In genomic region chr2:203691149-203691548, GRCh38 we compare ENCODE assay signal across 32 cellular contexts. TPM values are rescaled to one million over a fixed set of nuclear protein-coding genes. Genes with fewer than 3 reads are reported as not detected.
DNase-seq lines count a peak whose midpoint lies in the region; ATAC-seq and TF ChIP-seq lines count a peak whose summit lies in the region.
"Had no signal": no experiment of that assay in that cellular context is flagged by ENCODE, and none has a peak within 500 bp of the region (broad histone marks: within the 10 kb centered on the region; RNA-seq: fewer than 3 reads in every experiment).

No MANE protein-coding gene starts in this region.

- H3K9ac ChIP-seq in Karpas-422 (ENCODE audit: low read length) = no peak overlapping the region
- no peak overlapping the region for H3K9ac ChIP-seq in liver (ENCODE audit: low read depth in 1 of 2, low read length in 2 of 2)
- H3K9ac ChIP-seq in PC-3 (ENCODE audit: low read length) = no peak overlapping the region

- TF ChIP-seq POLR2A in gastrocnemius medialis (IDR thresholded peaks at IDR 0.05) = no peak

- H3K4me2 ChIP-seq in Karpas-422 (ENCODE audit: low read depth, low read length, poor library complexity, severe bottlenecking) (no peak overlapping the region), PC-3 (ENCODE audit: low read length) (no peak overlapping the region)
- H3K4me2 ChIP-seq: smooth muscle cell had no signal

- H4K20me1 ChIP-seq in Karpas-422 (ENCODE audit: insufficient read depth, low read depth, low read length) (peaks cover 16% of the 10 kb centered on the region; the same call in 1 of the 2 replicates), PC-3 (ENCODE audit: low read length) (no peaks in the 10 kb centered on the region)

- H3K4me1 Mint-ChIP-seq in activated naive CD8-positive, alpha-beta T cell treated with anti-CD3 and anti-CD28 coated beads for 36 hours = peaks cover 18% of the 10 kb centered on the region
- H3K4me1 Mint-ChIP-seq in mesothelial cell of epicardium = peaks cover 5% of the 10 kb centered on the region
- H3K4me1 Mint-ChIP-seq in activated T-helper 1 cell treated with anti-CD3 and anti-CD28 coated beads, Interleukin-12 subunit alpha, Interleukin-12 subunit beta, Interleukin-2, Interleukin-4 antibody, amounts not matched to agents 30 ng/mL and 10 ng/mL and 1 ng/mL, durations not matched to agents 14 hours and 24 hours and 36 hours (ENCODE audit: low read depth) = peaks cover 14% of the 10 kb centered on the region

- no peak overlapping the region for H3K4me3 Mint-ChIP-seq in activated naive CD8-positive, alpha-beta T cell treated with anti-CD3 and anti-CD28 coated beads for 36 hours
- no peak overlapping the region for H3K4me3 Mint-ChIP-seq in mesothelial cell of epicardium
- H3K4me3 Mint-ChIP-seq in activated T-helper 1 cell treated with anti-CD3 and anti-CD28 coated beads, Interleukin-12 subunit alpha, Interleukin-12 subunit beta, Interleukin-2, Interleukin-4 antibody, amounts not matched to agents 30 ng/mL and 10 ng/mL and 1 ng/mL, durations not matched to agents 14 hours and 24 hours and 36 hours = no peak overlapping the region
- H3K4me3 Mint-ChIP-seq: activated B cell treated with CpG ODN at 0.5 μM for 24 hours; CD4-positive, alpha-beta memory T cell; dendritic cell treated with granulocyte-macrophage colony-stimulating factor and Interleukin-4, amounts not matched to agents 40 ng/mL and 50 ng/mL, for 4 days; H9; memory B cell; naive thymus-derived CD4-positive, alpha-beta T cell had no signal

- H3K36me3 Mint-ChIP-seq in activated naive CD8-positive, alpha-beta T cell treated with anti-CD3 and anti-CD28 coated beads for 36 hours = peaks cover 2% of the 10 kb centered on the region
- no peaks in the 10 kb centered on the region for H3K36me3 Mint-ChIP-seq in mesothelial cell of epicardium
- no peaks in the 10 kb centered on the region for H3K36me3 Mint-ChIP-seq in activated T-helper 1 cell treated with anti-CD3 and anti-CD28 coated beads, Interleukin-12 subunit alpha, Interleukin-12 subunit beta, Interleukin-2, Interleukin-4 antibody, amounts not matched to agents 30 ng/mL and 10 ng/mL and 1 ng/mL, durations not matched to agents 14 hours and 24 hours and 36 hours (ENCODE audit: low read depth)
- H3K36me3 Mint-ChIP-seq: CD4-positive, alpha-beta memory T cell; memory B cell had no signal

- peak in 1 of 2 donors; percentile 37 for TF ChIP-seq RAD21 in liver (IDR thresholded peaks at IDR 0.05)

- CTCF ChIA-PET in PC-3 (lab: Charles Lee) = no interaction called here

- H3K27ac Mint-ChIP-seq in activated naive CD8-positive, alpha-beta T cell treated with anti-CD3 and anti-CD28 coated beads for 36 hours = no peak overlapping the region
- H3K27ac Mint-ChIP-seq in mesothelial cell of epicardium = no peak overlapping the region
- no peak overlapping the region for H3K27ac Mint-ChIP-seq in activated T-helper 1 cell treated with anti-CD3 and anti-CD28 coated beads, Interleukin-12 subunit alpha, Interleukin-12 subunit beta, Interleukin-2, Interleukin-4 antibody, amounts not matched to agents 30 ng/mL and 10 ng/mL and 1 ng/mL, durations not matched to agents 14 hours and 24 hours and 36 hours
- H3K27ac Mint-ChIP-seq: activated B cell treated with CpG ODN at 0.5 μM for 24 hours; CD4-positive, alpha-beta memory T cell; dendritic cell treated with granulocyte-macrophage colony-stimulating factor and Interleukin-4, amounts not matched to agents 40 ng/mL and 50 ng/mL, for 4 days; H9; memory B cell had no signal

- H3K79me2 ChIP-seq in Karpas-422 (ENCODE audit: low read length) (no peaks in the 10 kb centered on the region), PC-3 (ENCODE audit: low read length) (no peaks in the 10 kb centered on the region)

- H3K27me3 ChIP-seq in Karpas-422 (ENCODE audit: low read length) (no peaks in the 10 kb centered on the region), liver (ENCODE audit: control insufficient read depth in 4 of 4, insufficient read depth in 4 of 4, low read length in 3 of 4) (no peaks in the 10 kb centered on the region), gastrocnemius medialis (no peaks in the 10 kb centered on the region), PC-3 (ENCODE audit: low read length) (no peaks in the 10 kb centered on the region)

- H3K27ac ChIP-seq in Karpas-422 (ENCODE audit: low read length) (no peak overlapping the region), liver (ENCODE audit: low read depth in 1 of 2, low read length in 2 of 2) (peak overlapping the region; percentile 0 to 62), gastrocnemius medialis (peak overlapping the region; percentile 6 to 72 (median 67)), PC-3 (ENCODE audit: low read length) (no peak overlapping the region)
- H3K27ac ChIP-seq: thoracic aorta had no signal

- no peaks in the 10 kb centered on the region for H3K36me3 ChIP-seq in Karpas-422 (ENCODE audit: insufficient read depth, low read length)
- no peaks in the 10 kb centered on the region for H3K36me3 ChIP-seq in liver (ENCODE audit: control insufficient read depth in 4 of 4, insufficient read depth in 3 of 4, low read depth in 1 of 4, low read length in 3 of 4)
- H3K36me3 ChIP-seq in gastrocnemius medialis = no peaks in the 10 kb centered on the region
- H3K36me3 ChIP-seq in PC-3 (ENCODE audit: low read depth, low read length) = no peaks in the 10 kb centered on the region
- H3K36me3 ChIP-seq: thoracic aorta had no signal

- H3K9me3 Mint-ChIP-seq in activated naive CD8-positive, alpha-beta T cell treated with anti-CD3 and anti-CD28 coated beads for 36 hours = no peaks in the 10 kb centered on the region
- H3K9me3 Mint-ChIP-seq in mesothelial cell of epicardium = no peaks in the 10 kb centered on the region
- no peaks in the 10 kb centered on the region for H3K9me3 Mint-ChIP-seq in activated T-helper 1 cell treated with anti-CD3 and anti-CD28 coated beads, Interleukin-12 subunit alpha, Interleukin-12 subunit beta, Interleukin-2, Interleukin-4 antibody, amounts not matched to agents 30 ng/mL and 10 ng/mL and 1 ng/mL, durations not matched to agents 14 hours and 24 hours and 36 hours
- H3K9me3 Mint-ChIP-seq: dendritic cell treated with granulocyte-macrophage colony-stimulating factor and Interleukin-4, amounts not matched to agents 40 ng/mL and 50 ng/mL, for 4 days; H9 had no signal

- H3K4me3 ChIP-seq in Karpas-422 (ENCODE audit: low read length) (no peak overlapping the region), liver (ENCODE audit: low read depth in 1 of 3, low read length in 3 of 3) (no peak overlapping the region), gastrocnemius medialis (no peak overlapping the region), PC-3 (ENCODE audit: low read length) (no peak overlapping the region)
- H3K4me3 ChIP-seq: smooth muscle cell, thoracic aorta had no signal

- no peak overlapping the region for H2AFZ ChIP-seq in Karpas-422 (ENCODE audit: low read length)
- H2AFZ ChIP-seq in PC-3 (ENCODE audit: low read length) = no peak overlapping the region

- no peaks in the 10 kb centered on the region for H3K9me2 ChIP-seq in Karpas-422 (replicated peaks; ENCODE audit: insufficient read depth, low read length)
- H3K9me2 ChIP-seq in PC-3 (replicated peaks; ENCODE audit: low read length) = no peaks in the 10 kb centered on the region

- TF ChIP-seq CTCF in liver (IDR thresholded peaks at IDR 0.05; ENCODE audit: low read depth, low read length, missing input control) = no peak
- TF ChIP-seq CTCF in gastrocnemius medialis (IDR thresholded peaks at IDR 0.05 in 4 of 5, conservative IDR thresholded peaks at IDR 0.05 in 1 of 5) = no peak
- TF ChIP-seq CTCF in PC-3 (conservative IDR thresholded peaks at IDR 0.05; ENCODE audit: low read depth, low read length) = no peak
- no peak for TF ChIP-seq CTCF in mesothelial cell of epicardium (IDR thresholded peaks at IDR 0.05; ENCODE audit: unreplicated experiment)

- peak; percentile 2 for DNase-seq in Karpas-422
- peak; percentile 55 for DNase-seq in dermis blood vessel endothelial cell
- no peak for DNase-seq in gastrocnemius medialis
- DNase-seq in PC-3 = no peak
- DNase-seq in activated naive CD8-positive, alpha-beta T cell treated with anti-CD3 and anti-CD28 coated beads for 36 hours = no peak
- no peak for DNase-seq in mesothelial cell of epicardium (ENCODE audit: low spot score in 2 of 2, unreplicated experiment in 2 of 2)
- no peak for DNase-seq in activated T-helper 1 cell treated with anti-CD3 and anti-CD28 coated beads, Interleukin-12 subunit alpha, Interleukin-12 subunit beta, Interleukin-2, Interleukin-4 antibody, amounts not matched to agents 30 ng/mL and 10 ng/mL and 1 ng/mL, durations not matched to agents 14 hours and 24 hours and 36 hours (ENCODE audit: low spot score)
- DNase-seq: activated B cell treated with CpG ODN at 0.5 μM for 24 hours; activated CD4-positive, alpha-beta T cell treated with anti-CD3 and anti-CD28 coated beads, Interleukin-2, amount 50 U/mL, for 48 hours; activated gamma-delta T cell treated with Interleukin-2 at 50 U/mL for 16 hours; amniotic stem cell; CD4-positive, alpha-beta memory T cell; DMS53; GDM1; H9; hypothalamus; islet precursor cell; naive thymus-derived CD4-positive, alpha-beta T cell; NCI-H1436; NCI-H2107; stimulated activated CD4-positive, alpha-beta T cell treated with anti-CD3 and anti-CD28 coated beads, Interleukin-4, amount 100 ng/mL, for 1 hour; stimulated activated naive CD4-positive, alpha-beta T cell; T-helper 9 cell had no signal

- no peaks in the 10 kb centered on the region for H3K27me3 Mint-ChIP-seq in activated naive CD8-positive, alpha-beta T cell treated with anti-CD3 and anti-CD28 coated beads for 36 hours
- H3K27me3 Mint-ChIP-seq in mesothelial cell of epicardium (ENCODE audit: low read depth) = no peaks in the 10 kb centered on the region
- H3K27me3 Mint-ChIP-seq in activated T-helper 1 cell treated with anti-CD3 and anti-CD28 coated beads, Interleukin-12 subunit alpha, Interleukin-12 subunit beta, Interleukin-2, Interleukin-4 antibody, amounts not matched to agents 30 ng/mL and 10 ng/mL and 1 ng/mL, durations not matched to agents 14 hours and 24 hours and 36 hours (ENCODE audit: insufficient read depth) = peaks cover 8% of the 10 kb centered on the region
- H3K27me3 Mint-ChIP-seq: CD4-positive, alpha-beta memory T cell; naive thymus-derived CD4-positive, alpha-beta T cell had no signal

- in situ Hi-C loops in gastrocnemius medialis (cut with MboI; ENCODE audit: low sequenced_read_pairs in 4 of 4) = no loop called here

- intact Hi-C loops in gastrocnemius medialis (cut with DNase I; ENCODE audit: low total_unique reads) = no loop called here
- intact Hi-C loops in PC-3 (cut with micrococcal nuclease) = no loop called here
- intact Hi-C loops in activated T-helper 1 cell treated with anti-CD3 and anti-CD28 coated beads, Interleukin-12 subunit alpha, Interleukin-12 subunit beta, Interleukin-2, Interleukin-4 antibody, amounts not matched to agents 30 ng/mL and 10 ng/mL and 1 ng/mL, durations not matched to agents 14 hours and 24 hours and 36 hours (cut with micrococcal nuclease) = no loop called here

- H3K4me1 ChIP-seq in Karpas-422 (ENCODE audit: low read length) = peaks cover 32% of the 10 kb centered on the region
- peaks cover 0 to 27% (median 9%) of the 10 kb centered on the region in 4 donors for H3K4me1 ChIP-seq in liver (ENCODE audit: control insufficient read depth in 4 of 4, insufficient read depth in 4 of 4, low read length in 3 of 4)
- peaks cover 28 to 47% of the 10 kb centered on the region in 2 donors for H3K4me1 ChIP-seq in gastrocnemius medialis
- no peaks in the 10 kb centered on the region for H3K4me1 ChIP-seq in PC-3 (ENCODE audit: insufficient read depth, low read length)

- BruUV-seq in PC-3 (replicated peaks; lab: Mats Ljungman, UMichigan) = no TSS peak

- no peaks in the 10 kb centered on the region for H3F3A ChIP-seq in PC-3 (ENCODE audit: low read length, unreplicated experiment)

- POLR2A ChIA-PET in PC-3 (lab: Charles Lee; ENCODE audit: unreplicated experiment) = no interaction called here

- H3K9me3 ChIP-seq in Karpas-422 (ENCODE audit: low read length) (no peaks in the 10 kb centered on the region), liver (ENCODE audit: control insufficient read depth in 4 of 4, low read length in 3 of 4) (no peaks in the 10 kb centered on the region), gastrocnemius medialis (no peaks in the 10 kb centered on the region), PC-3 (ENCODE audit: low read length) (no peaks in the 10 kb centered on the region)
- H3K9me3 ChIP-seq: thoracic aorta had no signal

- no peak for ATAC-seq in gastrocnemius medialis
- ATAC-seq in PC-3 = no peak
- ATAC-seq: naive thymus-derived CD4-positive, alpha-beta T cell had no signal

RNA-seq across cellular contexts. Expression of gene CD28, which starts 15.3 kb away (rescaled TPM):
- total RNA-seq in Karpas-422 (2014; rRNA removed; shearing (Covaris generic); ENCODE audit: low replicate concordance) = not detected in 2 replicates
- under 0.01 and 0.05 TPM in 2 replicates for total RNA-seq in dermis blood vessel endothelial cell
- total RNA-seq in liver = under 1 TPM; 0.50 to 0.93 TPM
- under 1 TPM; 0.08 to 0.17 TPM for polyA plus RNA-seq in liver
- under 1 TPM in 3 of 4 donors, not detected in 1; 0.07 to 0.31 (median 0.09) TPM for total RNA-seq in gastrocnemius medialis
- not detected in 2 replicates for total RNA-seq in PC-3 (2014; rRNA removed)
- 10 to 100 TPM; 84.0 to 88.8 TPM for total RNA-seq in activated naive CD8-positive, alpha-beta T cell treated with anti-CD3 and anti-CD28 coated beads for 36 hours
- not detected in 3 replicates for total RNA-seq in mesothelial cell of epicardium
- 132 and 133 TPM in 2 replicates for total RNA-seq in activated T-helper 1 cell treated with anti-CD3 and anti-CD28 coated beads, Interleukin-12 subunit alpha, Interleukin-12 subunit beta, Interleukin-2, Interleukin-4 antibody, amounts not matched to agents 30 ng/mL and 10 ng/mL and 1 ng/mL, durations not matched to agents 14 hours and 24 hours and 36 hours
- total RNA-seq: activated B cell treated with CpG ODN at 0.5 μM for 24 hours, fibroblast of villous mesenchyme, H9, MCF 10A, NCI-H460, RPMI7951, smooth muscle cell had no signal
- polyA plus RNA-seq: smooth muscle cell had no signal

Comparison
In these comparisons a context has a peak if more than half of its experiments do, and no peak if none do; other contexts are left out.
1. DNase-seq: peak in Karpas-422 (single experiment) and dermis blood vessel endothelial cell (single experiment); none in gastrocnemius medialis (0 of 2), PC-3 (single experiment), activated naive CD8-positive, alpha-beta T cell treated with anti-CD3 and anti-CD28 coated beads for 36 hours (single experiment), mesothelial cell of epicardium (0 of 2) and activated T-helper 1 cell treated with anti-CD3 and anti-CD28 coated beads, Interleukin-12 subunit alpha, Interleukin-12 subunit beta, Interleukin-2, Interleukin-4 antibody, amounts not matched to agents 30 ng/mL and 10 ng/mL and 1 ng/mL, durations not matched to agents 14 hours and 24 hours and 36 hours (single experiment).
2. H3K27ac ChIP-seq: peak in liver (2 of 2) and gastrocnemius medialis (4 of 4); none in Karpas-422 (single experiment) and PC-3 (single experiment).
3. RNA of gene CD28, which starts 15.3 kb away (total RNA-seq): 132 to 133 TPM in activated T-helper 1 cell treated with anti-CD3 and anti-CD28 coated beads, Interleukin-12 subunit alpha, Interleukin-12 subunit beta, Interleukin-2, Interleukin-4 antibody, amounts not matched to agents 30 ng/mL and 10 ng/mL and 1 ng/mL, durations not matched to agents 14 hours and 24 hours and 36 hours and 84.0 to 88.8 TPM in activated naive CD8-positive, alpha-beta T cell treated with anti-CD3 and anti-CD28 coated beads for 36 hours; 0.50 to 0.93 TPM in liver, 0.07 to 0.31 TPM in gastrocnemius medialis, not detected in Karpas-422, under 0.01 to 0.05 TPM in dermis blood vessel endothelial cell, not detected in PC-3 and not detected in mesothelial cell of epicardium; every median in the first group is over 10 times any median in the second.